ENCODE assay signal across 1 cellular context in genomic region chr6:37784585-37784967, GRCh38.
A peak's percentile ranks its signal among the peaks of the same experiment; 100 is the strongest.
TF ChIP-seq lines count a peak whose summit lies in the region.

No MANE protein-coding gene starts in this region.

TF ChIP-seq in H1, 55 proteins besides CTCF, POLR2A, EP300 and RAD21:
- TF ChIP-seq KDM4A (IDR thresholded peaks at IDR 0.05; ENCODE audit: low read depth, low read length, severe bottlenecking) (peak; percentile 14), BCL11A (IDR thresholded peaks at IDR 0.05; ENCODE audit: low read depth in 2 of 2, low read length in 2 of 2) (no peak)
